8 cellular contexts compared by ENCODE assay signal in genomic region chr5:64768358-64769312, GRCh38. TPM values are rescaled to one million over a fixed set of nuclear protein-coding genes. Genes with fewer than 3 reads are reported as not detected.
DNase-seq lines count a peak whose midpoint lies in the region; ATAC-seq and TF ChIP-seq lines count a peak whose summit lies in the region.

Gene CWC27, plus strand, starts transcription at chr5:64768930. Its CDS starts 217 bp downstream, at chr5:64769147.
Gene SREK1IP1, minus strand, starts transcription at chr5:64768691. Its CDS starts 174 bp downstream, at chr5:64768517.

- peak within 1 kb of the TSS; percentile 98 for H3K9ac ChIP-seq in HUES64 (ENCODE audit: low read depth, low read length)

- intact Hi-C loops in OCI-LY7 (cut with micrococcal nuclease; ENCODE audit: unreplicated experiment) (loop anchor here (1.0 kb wide), 1 partner anchor 712 kb away; no protein-coding TSS in a partner anchor), mucosa of descending colon (cut with DNase I, micrococcal nuclease) (no loop called here)

- WGBS in HUES64: under 1% methylated on average over 46 of the region's 48 CpGs

- no peaks in the 10 kb centered on the region for H3K27me3 ChIP-seq in HUES64 (ENCODE audit: insufficient read depth, low read length)

- ATAC-seq in GM21447 (IDR thresholded peaks at IDR 0.05; ENCODE audit: unreplicated experiment) (peak; percentile 97), mucosa of descending colon (peak; percentile 98)

- CTCF ChIA-PET in OCI-LY7 (lab: Charles Lee; ENCODE audit: unreplicated experiment): interaction anchor here (0.5 kb wide), 1 partner anchor 47 kb away, joined by 3 read pairs; no protein-coding TSS in a partner anchor

- H4K20me1 ChIP-seq in OCI-LY7 (ENCODE audit: insufficient read depth, low read length): no peaks in the 10 kb centered on the region

- TSS peak; percentile 82 for BruUV-seq in OCI-LY7 (replicated peaks; lab: Mats Ljungman, UMichigan)

- H3K27ac ChIP-seq in HUES64 (ENCODE audit: low read depth, low read length): peak within 1 kb of the TSS; percentile 89
- H3K27ac ChIP-seq in OCI-LY7 (ENCODE audit: low read depth, low read length, poor library complexity, severe bottlenecking): peak within 1 kb of the TSS; percentile 66
- peak within 1 kb of the TSS; percentile 97 for H3K27ac ChIP-seq in epithelial cell of prostate

- H3K4me2 ChIP-seq in OCI-LY7 (ENCODE audit: low read length): peak within 1 kb of the TSS; percentile 97

- TF ChIP-seq CTCF in OCI-LY7 (conservative IDR thresholded peaks at IDR 0.05; ENCODE audit: low read length) (no peak), mucosa of descending colon (IDR thresholded peaks at IDR 0.05) (no peak)

- H3K4me3 ChIP-seq in HUES64 (ENCODE audit: low read length): peak within 1 kb of the TSS; percentile 81
- H3K4me3 ChIP-seq in OCI-LY7 (ENCODE audit: low read depth, low read length, poor library complexity, severe bottlenecking): peak within 1 kb of the TSS; percentile 97
- H3K4me3 ChIP-seq in mucosa of descending colon: peak within 1 kb of the TSS; percentile 37

- H3K79me2 ChIP-seq in OCI-LY7 (ENCODE audit: insufficient read depth, low read depth, low read length): peaks cover 53% of the 10 kb centered on the region

- no peaks in the 10 kb centered on the region for H3K9me3 ChIP-seq in HUES64 (ENCODE audit: insufficient read depth, low read depth, low read length)
- no peaks in the 10 kb centered on the region for H3K9me3 ChIP-seq in OCI-LY7 (ENCODE audit: low read length)
- no peaks in the 10 kb centered on the region for H3K9me3 ChIP-seq in mucosa of descending colon

- peaks cover 14% of the 10 kb centered on the region for H3K4me1 ChIP-seq in HUES64 (ENCODE audit: insufficient read depth, low read length)
- H3K4me1 ChIP-seq in OCI-LY7 (ENCODE audit: insufficient read depth, low read length, poor library complexity, severe bottlenecking): peaks cover 37% of the 10 kb centered on the region
- H3K4me1 ChIP-seq in mucosa of descending colon (ENCODE audit: low read depth): peaks cover 40% of the 10 kb centered on the region

- peak; percentile 96 for DNase-seq in DMS 273 (lab: John Stamatoyannopoulos, UW; ENCODE audit: unreplicated experiment)
- DNase-seq in OCI-LY7 (ENCODE audit: low spot score): peak; percentile 96
- DNase-seq in activated T-cell treated with anti-CD3 and anti-CD28 coated beads for 24 hours (ENCODE audit: low read depth): peak; percentile 74
- peak; percentile 63 for DNase-seq in epithelial cell of prostate (ENCODE audit: low read depth, low spot score)
- DNase-seq in mucosa of descending colon: peak; percentile 83 to 85 (median 84)
- DNase-seq in stimulated activated CD8-positive, alpha-beta memory T cell treated with anti-CD3 and anti-CD28 coated beads, Interleukin-4, amount 100 ng/mL, for 24 hours (ENCODE audit: low read depth): peak; percentile 61

- no peaks in the 10 kb centered on the region for H3K9me2 ChIP-seq in OCI-LY7 (ENCODE audit: insufficient read depth, low read length)

- peaks cover 32% of the 10 kb centered on the region for H3K36me3 ChIP-seq in HUES64 (ENCODE audit: insufficient read depth, low read length)
- H3K36me3 ChIP-seq in OCI-LY7 (ENCODE audit: insufficient read depth, low read length): peaks cover 26% of the 10 kb centered on the region; the same call in 1 of the 2 replicates
- no peaks in the 10 kb centered on the region for H3K36me3 ChIP-seq in mucosa of descending colon (ENCODE audit: low read depth)

- peak within 1 kb of the TSS; percentile 97 for H2AFZ ChIP-seq in OCI-LY7 (ENCODE audit: low read length)

- POLR2A ChIA-PET in OCI-LY7 (lab: Charles Lee): interaction anchor here (0.6 to 2.7 kb wide), 15 partner anchors 9 to 1613 kb away, joined by 3 to 11 read pairs (median 4); partner anchors contain the start of genes ADAMTS6, CENPK and PPWD1

RNA-seq across cellular contexts. Expression of gene CWC27, which starts in this region (rescaled TPM):
- 36.4 TPM for polyA plus RNA-seq in HUES64 (2013, experiment 1 of 2)
- polyA plus RNA-seq in HUES64 (2013, experiment 2 of 2): 42.1 TPM
- total RNA-seq in OCI-LY7 (2014; rRNA removed; shearing (Covaris generic)): 15.4 and 18.8 TPM in 2 replicates
- 33.1 and 34.4 TPM in 2 replicates for total RNA-seq in OCI-LY7 (2022)
- total RNA-seq in mucosa of descending colon: 10 to 100 TPM; 15.1 to 21.7 (median 15.2) TPM

RNA-seq across cellular contexts. Expression of gene SREK1IP1, which starts in this region (rescaled TPM):
- polyA plus RNA-seq in HUES64 (2013, experiment 1 of 2): 15.0 TPM
- polyA plus RNA-seq in HUES64 (2013, experiment 2 of 2): 19.0 TPM
- total RNA-seq in OCI-LY7 (2014; rRNA removed; shearing (Covaris generic)): 4.8 and 9.6 TPM in 2 replicates
- total RNA-seq in OCI-LY7 (2022): 23.0 and 30.7 TPM in 2 replicates
- 10 to 100 TPM; 15.2 to 24.1 (median 21.7) TPM for total RNA-seq in mucosa of descending colon

Comparison
In these comparisons a context has a peak if more than half of its experiments do, and no peak if none do; other contexts are left out.
1. Peak in every context shown above with its lines: DNase-seq, ATAC-seq, H3K4me3 ChIP-seq and H3K27ac ChIP-seq.
2. H3K4me3 ChIP-seq: peak in every context shown above with its lines; median percentile 97 in OCI-LY7; 81 in HUES64; 37 in mucosa of descending colon.